ENCODE assay signal across 13 cellular contexts in genomic region chr22:32531228-32531627, GRCh38. TPM values are rescaled to one million over a fixed set of nuclear protein-coding genes. Genes with fewer than 3 reads are reported as not detected.
DNase-seq lines count a peak whose midpoint lies in the region; ATAC-seq and TF ChIP-seq lines count a peak whose summit lies in the region.
"Had no signal": no experiment of that assay in that cellular context is flagged by ENCODE, and none has a peak within 500 bp of the region (broad histone marks: within the 10 kb centered on the region; RNA-seq: fewer than 3 reads in every experiment).

No MANE protein-coding gene starts in this region.

- H3K9me3 Mint-ChIP-seq in stimulated activated naive CD8-positive, alpha-beta T cell treated with anti-CD3 and anti-CD28 coated beads, Interleukin-15, amount 100 ng/mL, for 72 hours: no peaks in the 10 kb centered on the region
- no peaks in the 10 kb centered on the region for H3K9me3 Mint-ChIP-seq in T-helper 2 cell treated with Interferon-gamma antibody and Interleukin-4, amounts not matched to agents 5 μg/mL and 100 μg/mL, for 36 hours
- H3K9me3 Mint-ChIP-seq: activated naive CD4-positive, alpha-beta T cell treated with anti-CD3 and anti-CD28 coated beads, Interleukin-2, amount 10 ng/mL, durations not matched to agents 7 days and 5 days had no signal

- H3K27me3 Mint-ChIP-seq in stimulated activated naive CD8-positive, alpha-beta T cell treated with anti-CD3 and anti-CD28 coated beads, Interleukin-15, amount 100 ng/mL, for 72 hours: peaks cover 41% of the 10 kb centered on the region
- H3K27me3 Mint-ChIP-seq in T-helper 2 cell treated with Interferon-gamma antibody and Interleukin-4, amounts not matched to agents 5 μg/mL and 100 μg/mL, for 36 hours (ENCODE audit: low read depth): no peaks in the 10 kb centered on the region

- H3K36me3 Mint-ChIP-seq in T-helper 2 cell treated with Interferon-gamma antibody and Interleukin-4, amounts not matched to agents 5 μg/mL and 100 μg/mL, for 36 hours (ENCODE audit: low read depth): no peaks in the 10 kb centered on the region
- H3K36me3 Mint-ChIP-seq: activated naive CD4-positive, alpha-beta T cell treated with anti-CD3 and anti-CD28 coated beads, Interleukin-2, amount 10 ng/mL, durations not matched to agents 7 days and 5 days had no signal

- TF ChIP-seq EP300 in esophagus muscularis mucosa (IDR thresholded peaks at IDR 0.05): no peak

- no peaks in the 10 kb centered on the region for H3K9me3 ChIP-seq in BLaER1
- no peaks in the 10 kb centered on the region for H3K9me3 ChIP-seq in esophagus muscularis mucosa
- H3K9me3 ChIP-seq in lower lobe of right lung: no peaks in the 10 kb centered on the region
- H3K9me3 ChIP-seq in skeletal muscle satellite cell (replicated peaks; ENCODE audit: low read length): no peaks in the 10 kb centered on the region

- peaks cover 29% of the 10 kb centered on the region for H3K4me1 ChIP-seq in BLaER1
- peaks cover 58 to 77% (median 66%) of the 10 kb centered on the region in 4 donors for H3K4me1 ChIP-seq in esophagus muscularis mucosa
- H3K4me1 ChIP-seq in lower lobe of right lung: peaks cover 50% of the 10 kb centered on the region
- H3K4me1 ChIP-seq in skeletal muscle satellite cell (ENCODE audit: control insufficient read depth, insufficient read depth, low read length): peaks cover 39% of the 10 kb centered on the region

- 69% methylated on average over 7 of the region's 7 CpGs for WGBS in esophagus muscularis mucosa

- H3K4me3 Mint-ChIP-seq in stimulated activated naive CD8-positive, alpha-beta T cell treated with anti-CD3 and anti-CD28 coated beads, Interleukin-15, amount 100 ng/mL, for 72 hours: no peak overlapping the region
- no peak overlapping the region for H3K4me3 Mint-ChIP-seq in T-helper 2 cell treated with Interferon-gamma antibody and Interleukin-4, amounts not matched to agents 5 μg/mL and 100 μg/mL, for 36 hours
- H3K4me3 Mint-ChIP-seq: activated naive CD4-positive, alpha-beta T cell treated with anti-CD3 and anti-CD28 coated beads, Interleukin-2, amount 10 ng/mL, durations not matched to agents 7 days and 5 days had no signal

- H3K27ac ChIP-seq in BLaER1: no peak overlapping the region
- peak overlapping the region; percentile 57 to 81 (median 75) for H3K27ac ChIP-seq in esophagus muscularis mucosa (replicated peaks in 1 of 4)
- peak overlapping the region; percentile 75 for H3K27ac ChIP-seq in lower lobe of right lung
- H3K27ac ChIP-seq: epithelial cell of prostate, VCaP had no signal

- no peak overlapping the region for H3K27ac Mint-ChIP-seq in stimulated activated naive CD8-positive, alpha-beta T cell treated with anti-CD3 and anti-CD28 coated beads, Interleukin-15, amount 100 ng/mL, for 72 hours
- H3K27ac Mint-ChIP-seq in T-helper 2 cell treated with Interferon-gamma antibody and Interleukin-4, amounts not matched to agents 5 μg/mL and 100 μg/mL, for 36 hours: no peak overlapping the region
- H3K27ac Mint-ChIP-seq: activated naive CD4-positive, alpha-beta T cell treated with anti-CD3 and anti-CD28 coated beads, Interleukin-2, amount 10 ng/mL, durations not matched to agents 7 days and 5 days had no signal

- TF ChIP-seq POLR2A in esophagus muscularis mucosa (IDR thresholded peaks at IDR 0.05; ENCODE audit: low read depth): no peak

- H3K36me3 ChIP-seq in BLaER1 (no peaks in the 10 kb centered on the region), esophagus muscularis mucosa (no peaks in the 10 kb centered on the region), lower lobe of right lung (no peaks in the 10 kb centered on the region), skeletal muscle satellite cell (ENCODE audit: insufficient read depth, low read length) (no peaks in the 10 kb centered on the region)

- peak overlapping the region; percentile 22; the same call in 1 of the 2 replicates for H3K4me2 ChIP-seq in BLaER1
- H3K4me2 ChIP-seq in skeletal muscle satellite cell (ENCODE audit: low read length): no peak overlapping the region

- intact Hi-C loops in esophagus muscularis mucosa (cut with DNase I) (no loop called here), lower lobe of right lung (cut with DNase I) (no loop called here)

- no peaks in the 10 kb centered on the region for H4K20me1 ChIP-seq in BLaER1

- DNase-seq in esophagus muscularis mucosa (ENCODE audit: extremely low spot score): no peak
- no peak for DNase-seq in lower lobe of right lung
- no peak for DNase-seq in hippocampal formation (lab: John Stamatoyannopoulos, UW)
- DNase-seq in T-helper 2 cell: no peak
- DNase-seq in stimulated activated naive CD8-positive, alpha-beta T cell treated with anti-CD3 and anti-CD28 coated beads, Interleukin-15, amount 100 ng/mL, for 72 hours: no peak
- no peak for DNase-seq in T-helper 2 cell treated with Interferon-gamma antibody and Interleukin-4, amounts not matched to agents 5 μg/mL and 100 μg/mL, for 36 hours (ENCODE audit: low spot score)
- DNase-seq: ACHN; activated naive CD4-positive, alpha-beta T cell treated with anti-CD3 and anti-CD28 coated beads, Interleukin-2, amount 10 ng/mL, durations not matched to agents 7 days and 5 days; NCI-H345 had no signal

- H3K27me3 ChIP-seq in BLaER1 (no peaks in the 10 kb centered on the region), esophagus muscularis mucosa (peaks cover 0 to 16% (median 0%) of the 10 kb centered on the region in 4 donors), lower lobe of right lung (ENCODE audit: low read depth) (no peaks in the 10 kb centered on the region), skeletal muscle satellite cell (ENCODE audit: control insufficient read depth, insufficient read depth, low read length) (no peaks in the 10 kb centered on the region)

- no peaks in the 10 kb centered on the region for H3K4me1 Mint-ChIP-seq in stimulated activated naive CD8-positive, alpha-beta T cell treated with anti-CD3 and anti-CD28 coated beads, Interleukin-15, amount 100 ng/mL, for 72 hours
- H3K4me1 Mint-ChIP-seq in T-helper 2 cell treated with Interferon-gamma antibody and Interleukin-4, amounts not matched to agents 5 μg/mL and 100 μg/mL, for 36 hours (ENCODE audit: low read depth): no peaks in the 10 kb centered on the region
- H3K4me1 Mint-ChIP-seq: activated naive CD4-positive, alpha-beta T cell treated with anti-CD3 and anti-CD28 coated beads, Interleukin-2, amount 10 ng/mL, durations not matched to agents 7 days and 5 days had no signal

- no peak overlapping the region for H3K9ac ChIP-seq in BLaER1
- peak overlapping the region; percentile 12 for H3K9ac ChIP-seq in skeletal muscle satellite cell (ENCODE audit: low read depth, low read length)

- no peak for ATAC-seq in lower lobe of right lung
- no peak for ATAC-seq in stimulated activated naive CD8-positive, alpha-beta T cell treated with anti-CD3 and anti-CD28 coated beads, Interleukin-15, amount 100 ng/mL, for 72 hours

- no peak overlapping the region for H3K4me3 ChIP-seq in BLaER1
- no peak overlapping the region for H3K4me3 ChIP-seq in esophagus muscularis mucosa
- H3K4me3 ChIP-seq in lower lobe of right lung: no peak overlapping the region
- H3K4me3 ChIP-seq in skeletal muscle satellite cell (ENCODE audit: low read length): no peak overlapping the region

- TF ChIP-seq CTCF in esophagus muscularis mucosa (IDR thresholded peaks at IDR 0.05) (no peak), lower lobe of right lung (IDR thresholded peaks at IDR 0.05) (no peak)

RNA-seq across cellular contexts. Expression of gene FBXO7, which starts 56.6 kb away (rescaled TPM):
- 10 to 100 TPM; 73.6 to 91.4 (median 83.8) TPM for total RNA-seq in esophagus muscularis mucosa
- 93.2 TPM for total RNA-seq in lower lobe of right lung
- 44.8 and 57.3 TPM in 2 replicates for total RNA-seq in skeletal muscle satellite cell (2012; rRNA removed)
